Comparison of ENCODE assay signal across 16 cellular contexts in the genomic region with DNA sequence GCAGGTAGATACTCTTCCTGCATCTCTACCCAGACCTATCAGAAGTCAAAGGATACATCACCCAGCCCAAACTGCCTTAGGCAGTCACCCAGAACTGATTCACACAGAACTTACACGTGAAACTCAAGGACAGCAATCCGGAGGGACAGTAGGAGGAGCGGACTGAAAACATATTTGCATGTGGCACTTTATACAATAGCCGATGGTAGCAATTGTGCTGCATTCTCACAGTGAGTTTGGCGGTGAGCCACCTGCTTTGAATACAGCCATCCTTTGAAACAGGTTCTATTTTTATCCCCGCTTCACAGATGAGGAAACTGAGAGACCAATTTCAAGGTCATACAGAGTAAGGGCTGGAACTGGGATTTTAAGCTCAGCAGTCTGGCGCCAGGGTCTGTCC.
DNase-seq lines count a peak whose midpoint lies in the region; ATAC-seq and TF ChIP-seq lines count a peak whose summit lies in the region.
"Had no signal": no experiment of that assay in that cellular context is flagged by ENCODE, and none has a peak within 500 bp of the region (broad histone marks: within the 10 kb centered on the region; RNA-seq: fewer than 3 reads in every experiment).

No MANE protein-coding gene starts in this region.

- WGBS in upper lobe of left lung, 2 donors, result 77 to 79% methylated on average over 7 of the region's 7 CpGs
- WGBS in psoas muscle, 3 donors, result 72 to 75% (median 72%) methylated on average over 7 of the region's 7 CpGs
- WGBS in prostate gland, result 69% methylated on average over 7 of the region's 7 CpGs

- H3K9ac ChIP-seq in KMS-11, result peak overlapping the region; percentile 43

- no peak for TF ChIP-seq POLR2A in upper lobe of left lung (IDR thresholded peaks at IDR 0.05)
- TF ChIP-seq POLR2A in prostate gland (IDR thresholded peaks at IDR 0.05), result no peak

- H3K36me3 ChIP-seq in KMS-11 (ENCODE audit: insufficient read depth), result no peaks in the 10 kb centered on the region
- H3K36me3 ChIP-seq in upper lobe of left lung, result no peaks in the 10 kb centered on the region
- peaks cover 0 to 7% of the 10 kb centered on the region in 2 donors for H3K36me3 ChIP-seq in psoas muscle (ENCODE audit: insufficient read depth in 1 of 2, low read depth in 1 of 2)
- H3K36me3 ChIP-seq in prostate gland, result no peaks in the 10 kb centered on the region
- H3K36me3 ChIP-seq: BE2C, left lung, SJSA1 had no signal

- peaks cover 0 to 9% (median 4%) of the 10 kb centered on the region in 4 donors for H3K9me3 ChIP-seq in upper lobe of left lung
- peaks cover 11% of the 10 kb centered on the region for H3K9me3 ChIP-seq in psoas muscle
- H3K9me3 ChIP-seq in prostate gland, result no peaks in the 10 kb centered on the region
- H3K9me3 ChIP-seq: BE2C, SJSA1 had no signal

- H4K20me1 ChIP-seq in KMS-11 (ENCODE audit: insufficient read depth), result no peaks in the 10 kb centered on the region

- no peak for TF ChIP-seq EP300 in upper lobe of left lung (IDR thresholded peaks at IDR 0.05)

- H3K79me2 ChIP-seq in KMS-11 (ENCODE audit: insufficient read depth, low read depth), result no peaks in the 10 kb centered on the region

- peak; percentile 82 for ATAC-seq in GM18867 (IDR thresholded peaks at IDR 0.05; ENCODE audit: unreplicated experiment)
- peak; percentile 77 for ATAC-seq in HG02763 (IDR thresholded peaks at IDR 0.05; ENCODE audit: unreplicated experiment)
- no peak for ATAC-seq in upper lobe of left lung (ENCODE audit: low FRiP score in 2 of 2)
- ATAC-seq in psoas muscle, result no peak
- no peak for ATAC-seq in GM19452 (IDR thresholded peaks at IDR 0.05; ENCODE audit: unreplicated experiment)

- peak; percentile 1 for DNase-seq in kidney tubule cell (ENCODE audit: low spot score)
- no peak for DNase-seq in upper lobe of left lung
- no peak for DNase-seq in psoas muscle
- no peak for DNase-seq in prostate gland (ENCODE audit: low spot score)
- DNase-seq: activated naive CD8-positive, alpha-beta T cell treated with anti-CD3 and anti-CD28 coated beads for 36 hours; erythroblast; HFFc6; NCI-H524 had no signal

- TF ChIP-seq CTCF in KMS-11 (conservative IDR thresholded peaks at IDR 0.05; ENCODE audit: low read depth, low read length), result no peak
- no peak for TF ChIP-seq CTCF in upper lobe of left lung (IDR thresholded peaks at IDR 0.05)
- no peak for TF ChIP-seq CTCF in psoas muscle (IDR thresholded peaks at IDR 0.05)
- TF ChIP-seq CTCF in prostate gland (IDR thresholded peaks at IDR 0.05), result no peak

- peak overlapping the region; percentile 99 for H3K4me2 ChIP-seq in KMS-11

- H3K4me3 ChIP-seq in KMS-11 (IDR thresholded peaks at IDR 0.05; ENCODE audit: insufficient read depth, low read depth, low read length) (peak overlapping the region; percentile 98), upper lobe of left lung (no peak overlapping the region), psoas muscle (no peak overlapping the region), prostate gland (no peak overlapping the region)
- H3K4me3 ChIP-seq: heart right ventricle, left lung, SJSA1 had no signal

- intact Hi-C loops in psoas muscle (cut with DNase I) (no loop called here), prostate gland (cut with DNase I) (no loop called here)

- H3K4me1 ChIP-seq in KMS-11 (ENCODE audit: low read depth, poor library complexity, severe bottlenecking) (peaks cover 76% of the 10 kb centered on the region), upper lobe of left lung (no peaks in the 10 kb centered on the region), psoas muscle (no peaks in the 10 kb centered on the region), prostate gland (replicated peaks) (no peaks in the 10 kb centered on the region)
- H3K4me1 ChIP-seq: SJSA1 had no signal

- H3K27ac ChIP-seq in KMS-11 (peak overlapping the region; percentile 71), upper lobe of left lung (no peak overlapping the region), psoas muscle (no peak overlapping the region), prostate gland (no peak overlapping the region)
- H3K27ac ChIP-seq: heart right ventricle, left lung, SJSA1 had no signal

- H2AFZ ChIP-seq in KMS-11 (ENCODE audit: low read depth), result peak overlapping the region; percentile 48

- H3K27me3 ChIP-seq in KMS-11 (ENCODE audit: insufficient read depth, low read depth), result no peaks in the 10 kb centered on the region
- H3K27me3 ChIP-seq in upper lobe of left lung, result no peaks in the 10 kb centered on the region
- no peaks in the 10 kb centered on the region for H3K27me3 ChIP-seq in psoas muscle (ENCODE audit: insufficient read depth in 3 of 3, low read length in 2 of 3)
- no peaks in the 10 kb centered on the region for H3K27me3 ChIP-seq in prostate gland (replicated peaks; ENCODE audit: insufficient read depth)
- H3K27me3 ChIP-seq: BE2C, heart right ventricle, left lung, SJSA1 had no signal

Comparison
In these comparisons a context has a peak if more than half of its experiments do, and no peak if none do; other contexts are left out.
1. ATAC-seq: peak in GM18867 (single experiment) and HG02763 (single experiment); none in upper lobe of left lung (0 of 2), psoas muscle (0 of 4) and GM19452 (single experiment).